28 cellular contexts compared by ENCODE assay signal in the genomic region with DNA sequence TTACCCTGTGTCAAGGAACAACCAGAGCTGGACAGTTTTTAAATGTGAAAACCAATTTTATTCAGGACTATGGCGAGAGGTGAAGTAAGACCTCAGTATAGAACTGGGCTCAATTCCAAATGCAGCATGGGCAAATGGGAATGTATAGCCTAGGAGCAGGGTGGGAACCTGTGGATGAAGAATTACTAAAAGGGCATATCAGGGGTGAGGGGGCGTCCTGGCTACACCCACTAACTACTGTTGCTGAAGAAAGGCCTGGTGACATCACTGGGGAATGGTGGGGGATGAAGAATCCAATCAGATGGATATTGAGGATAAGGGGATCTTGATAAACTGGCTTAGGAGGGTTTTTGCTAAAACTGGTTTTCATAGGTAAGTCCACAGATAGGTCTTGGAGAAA. TPM values are rescaled to one million over a fixed set of nuclear protein-coding genes. Genes with fewer than 3 reads are reported as not detected.
"Had no signal": no experiment of that assay in that cellular context is flagged by ENCODE, and none has a peak within 500 bp of the region (broad histone marks: within the 10 kb centered on the region; RNA-seq: fewer than 3 reads in every experiment).

No MANE protein-coding gene starts in this region.

- H3K27ac Mint-ChIP-seq: activated CD8-positive, alpha-beta T cell treated with anti-CD3 and anti-CD28 coated beads, Interleukin-2, amount 10 ng/mL, durations not matched to agents 7 days and 5 days; WTC11 had no signal

- H3K9me3 Mint-ChIP-seq: WTC11 had no signal

- H3K4me3 Mint-ChIP-seq: activated CD8-positive, alpha-beta T cell treated with anti-CD3 and anti-CD28 coated beads, Interleukin-2, amount 10 ng/mL, durations not matched to agents 7 days and 5 days; WTC11 had no signal

- ATAC-seq: activated CD8-positive, alpha-beta T cell treated with anti-CD3 and anti-CD28 coated beads, Interleukin-2, amount 10 ng/mL, durations not matched to agents 7 days and 5 days; body of pancreas; K562 had no signal

- DNase-seq: activated CD4-positive, alpha-beta T cell treated with anti-CD3 and anti-CD28 coated beads for 48 hours; activated CD4-positive, alpha-beta T cell treated with anti-CD3 and anti-CD28 coated beads, Interleukin-2, amount 50 U/mL, for 4 hours; activated CD4-positive, CD25-positive, alpha-beta regulatory T cell treated with anti-CD3 and anti-CD28 coated beads, Interleukin-2, amount 50 U/mL, for 72 hours; activated CD8-positive, alpha-beta memory T cell treated with anti-CD3 and anti-CD28 coated beads, Interleukin-2, amount 50 U/mL, for 48 hours; activated CD8-positive, alpha-beta T cell treated with anti-CD3 and anti-CD28 coated beads, Interleukin-2, amount 10 ng/mL, durations not matched to agents 7 days and 5 days; activated naive CD4-positive, alpha-beta T cell treated with anti-CD3 and anti-CD28 coated beads, Interleukin-2, amount 50 U/mL, for 16 hours; activated T-cell treated with anti-CD3 and anti-CD28 coated beads, Interleukin-2, amount 50 U/mL, for 1 hour; amniotic stem cell; body of pancreas; central memory CD4-positive, alpha-beta T cell; Karpas-422; MM.1S; NCI-H1105 treated with DMSO at 0.1 percent for 48 hours; NCI-H146; NCI-H187 treated with DMSO at 0.1 percent for 48 hours; NCI-H2081 treated with DMSO at 0.1 percent for 48 hours; NCI-H446; NCI-H524; Right ventricle myocardium superior; RPMI8226; SJCRH30; SK-N-SH had no signal

- H3K36me3 Mint-ChIP-seq: WTC11 had no signal

RNA-seq across cellular contexts. Expression of gene IL37, which starts 27.3 kb away (rescaled TPM):
- total RNA-seq: activated CD8-positive, alpha-beta T cell treated with anti-CD3 and anti-CD28 coated beads, Interleukin-2, amount 10 ng/mL, durations not matched to agents 7 days and 5 days; ascending aorta; body of pancreas; bronchial epithelial cell; K562; OCI-LY7; Right ventricle myocardium superior had no signal
- polyA plus RNA-seq: K562, SK-N-SH had no signal

RNA-seq across cellular contexts. Expression of gene IL1B, which starts 47.1 kb away (rescaled TPM):
- total RNA-seq: activated CD8-positive, alpha-beta T cell treated with anti-CD3 and anti-CD28 coated beads, Interleukin-2, amount 10 ng/mL, durations not matched to agents 7 days and 5 days; ascending aorta; OCI-LY7; SJCRH30; T-helper 1 cell treated with Interleukin-12 subunit alpha and Interleukin-12 subunit beta and Interleukin-4 antibody, amounts not matched to agents 30 ng/mL and 1 ng/mL, for 36 hours; WTC11 had no signal
- polyA plus RNA-seq: K562 had no signal
